ENCODE assay signal across 8 cellular contexts in genomic region chr3:194671900-194672808, GRCh38. TPM values are rescaled to one million over a fixed set of nuclear protein-coding genes. Genes with fewer than 3 reads are reported as not detected.
DNase-seq lines count a peak whose midpoint lies in the region; ATAC-seq and TF ChIP-seq lines count a peak whose summit lies in the region.

TSS of gene LSG1 (minus strand) at chr3:194672191. CDS start at chr3:194672162, 29 bp downstream.

- TF ChIP-seq POLR2A in GM19193 (IDR thresholded peaks at IDR 0.05; ENCODE audit: extremely low read depth, insufficient read depth, insufficient read length): peak; percentile 71

- ATAC-seq in HG03439 (IDR thresholded peaks at IDR 0.05; ENCODE audit: unreplicated experiment): peak; percentile 89
- peak; percentile 84 for ATAC-seq in activated CD4-positive, alpha-beta T cell treated with anti-CD3 and anti-CD28 coated beads for 36 hours

- POLR2A ChIA-PET in activated CD4-positive, alpha-beta T cell treated with anti-CD3 and anti-CD28 coated beads for 36 hours (lab: Charles Lee): interaction anchor here (0.6 to 1.0 kb wide), 5 partner anchors 8 to 88 kb away, joined by 3 to 4 read pairs (median 3); no protein-coding TSS in a partner anchor

- CTCF ChIA-PET in activated CD4-positive, alpha-beta T cell treated with anti-CD3 and anti-CD28 coated beads for 36 hours (lab: Charles Lee): interaction anchor here (0.6 to 10.8 kb wide), 40 partner anchors 11 to 871 kb away, joined by 3 to 156 read pairs (median 4); partner anchors contain the start of genes FAM43A, PPP1R2, TMEM44 and XXYLT1

- H3K27me3 Mint-ChIP-seq in activated CD4-positive, alpha-beta T cell treated with anti-CD3 and anti-CD28 coated beads for 36 hours: peaks cover 6% of the 10 kb centered on the region

- peaks cover 17% of the 10 kb centered on the region for H3K36me3 Mint-ChIP-seq in activated CD4-positive, alpha-beta T cell treated with anti-CD3 and anti-CD28 coated beads for 36 hours (ENCODE audit: low read depth)

- peak; percentile 97 to 99 for DNase-seq in AML-193 (lab: John Stamatoyannopoulos, UW)
- DNase-seq in NCI-H524 (lab: John Stamatoyannopoulos, UW): peak; percentile 96 to 97
- peak; percentile 94 for DNase-seq in activated CD4-positive, alpha-beta T cell treated with anti-CD3 and anti-CD28 coated beads for 36 hours
- peak; percentile 56 for DNase-seq in kidney epithelial cell (ENCODE audit: low read depth)
- DNase-seq in stimulated activated CD4-positive, alpha-beta T cell treated with anti-CD3 and anti-CD28 coated beads, Interleukin-15, amount 100 ng/mL, for 48 hours (ENCODE audit: low read depth in 2 of 2): peak; percentile 81 to 86

- no peaks in the 10 kb centered on the region for H3K27me3 ChIP-seq in kidney epithelial cell (ENCODE audit: control insufficient read depth, insufficient read depth, low read length)

- intact Hi-C loops in activated CD4-positive, alpha-beta T cell treated with anti-CD3 and anti-CD28 coated beads for 36 hours (cut with DNase I, micrococcal nuclease): loop anchor here (1.0 to 5.0 kb wide), 11 partner anchors 89 to 1235 kb away; partner anchors contain the start of genes ACAP2 (in 1 of the 2), ATP13A3 (in 1 of the 2), HES1 (in 1 of the 2) and PPP1R2 (in 1 of the 2)

- no peaks in the 10 kb centered on the region for H3K9me3 Mint-ChIP-seq in activated CD4-positive, alpha-beta T cell treated with anti-CD3 and anti-CD28 coated beads for 36 hours (ENCODE audit: low read depth)

- TF ChIP-seq CTCF in kidney epithelial cell (IDR thresholded peaks at IDR 0.05; ENCODE audit: insufficient read depth, low read length, poor library complexity, severe bottlenecking): no peak

- peak within 1 kb of the TSS; percentile 87 for H3K27ac ChIP-seq in cingulate gyrus (ENCODE audit: low read depth, low read length)

- H3K4me3 ChIP-seq in kidney epithelial cell (ENCODE audit: low read depth, low read length): peak within 1 kb of the TSS; percentile 98

- peak within 1 kb of the TSS; percentile 100 for H3K4me3 Mint-ChIP-seq in activated CD4-positive, alpha-beta T cell treated with anti-CD3 and anti-CD28 coated beads for 36 hours

- H3K36me3 ChIP-seq in kidney epithelial cell (ENCODE audit: control insufficient read depth, insufficient read depth, low read length): no peaks in the 10 kb centered on the region

- peaks cover 59% of the 10 kb centered on the region for H3K4me1 Mint-ChIP-seq in activated CD4-positive, alpha-beta T cell treated with anti-CD3 and anti-CD28 coated beads for 36 hours

- H3K27ac Mint-ChIP-seq in activated CD4-positive, alpha-beta T cell treated with anti-CD3 and anti-CD28 coated beads for 36 hours: peak within 1 kb of the TSS; percentile 96

RNA-seq across cellular contexts. Expression of gene LSG1, which starts in this region (rescaled TPM):
- 10 to 100 TPM; 41.4 to 43.9 TPM for total RNA-seq in activated CD4-positive, alpha-beta T cell treated with anti-CD3 and anti-CD28 coated beads for 36 hours
- 26.1 and 27.2 TPM in 2 replicates for total RNA-seq in kidney epithelial cell

Comparison
In these comparisons a context has a peak if more than half of its experiments do, and no peak if none do; other contexts are left out.
1. Peak in every context shown above with its lines: DNase-seq, ATAC-seq, H3K4me3 ChIP-seq and H3K27ac ChIP-seq.